8 cellular contexts compared by ENCODE assay signal in genomic region chr14:60247994-60248696, GRCh38. TPM values are rescaled to one million over a fixed set of nuclear protein-coding genes. Genes with fewer than 3 reads are reported as not detected.
DNase-seq lines count a peak whose midpoint lies in the region; ATAC-seq and TF ChIP-seq lines count a peak whose summit lies in the region.

No MANE protein-coding gene starts in this region.

- H3K36me3 Mint-ChIP-seq in activated CD4-positive, alpha-beta T cell treated with anti-CD3 and anti-CD28 coated beads, Interleukin-2, amount 10 ng/mL, durations not matched to agents 24 days and 14 days (ENCODE audit: low read depth) = peaks cover 5% of the 10 kb centered on the region

- peak; percentile 51 for ATAC-seq in GM19025 (IDR thresholded peaks at IDR 0.05; ENCODE audit: low read depth, unreplicated experiment)
- ATAC-seq in HG03354 (IDR thresholded peaks at IDR 0.05; ENCODE audit: poor library complexity, severe bottlenecking, unreplicated experiment) = peak; percentile 69
- ATAC-seq in left colon = peak; percentile 75

- DNase-seq in AG08395 (ENCODE audit: low spot score) = peak; percentile 94
- DNase-seq in NCI-H510A treated with DMSO at 0.1 percent for 48 hours (lab: John Stamatoyannopoulos, UW) = peak; percentile 89
- peak; percentile 94 for DNase-seq in activated CD4-positive, alpha-beta T cell treated with anti-CD3 and anti-CD28 coated beads, Interleukin-2, amount 10 ng/mL, durations not matched to agents 24 days and 14 days
- peak; percentile 96 for DNase-seq in coronary artery (ENCODE audit: low spot score)
- DNase-seq in left colon = peak; percentile 87 to 95
- DNase-seq in stimulated activated CD4-positive, alpha-beta T cell treated with anti-CD3 and anti-CD28 coated beads, Interleukin-1b, Interleukin-23, amount 100 ng/mL, for 4 hours (ENCODE audit: low read depth in 2 of 2) = peak; percentile 66 to 72

- H3K4me3 ChIP-seq in coronary artery = peak overlapping the region; percentile 93

- no peak for TF ChIP-seq CTCF in coronary artery (IDR thresholded peaks at IDR 0.05)

- H3K27ac Mint-ChIP-seq in activated CD4-positive, alpha-beta T cell treated with anti-CD3 and anti-CD28 coated beads, Interleukin-2, amount 10 ng/mL, durations not matched to agents 24 days and 14 days = peak overlapping the region; percentile 100

- H3K4me3 Mint-ChIP-seq in activated CD4-positive, alpha-beta T cell treated with anti-CD3 and anti-CD28 coated beads, Interleukin-2, amount 10 ng/mL, durations not matched to agents 24 days and 14 days = peak overlapping the region; percentile 93

- H3K27me3 Mint-ChIP-seq in activated CD4-positive, alpha-beta T cell treated with anti-CD3 and anti-CD28 coated beads, Interleukin-2, amount 10 ng/mL, durations not matched to agents 24 days and 14 days = no peaks in the 10 kb centered on the region

- no peaks in the 10 kb centered on the region for H3K9me3 Mint-ChIP-seq in activated CD4-positive, alpha-beta T cell treated with anti-CD3 and anti-CD28 coated beads, Interleukin-2, amount 10 ng/mL, durations not matched to agents 24 days and 14 days

- H3K27ac ChIP-seq in coronary artery = peak overlapping the region; percentile 97 to 100

- H3K4me1 Mint-ChIP-seq in activated CD4-positive, alpha-beta T cell treated with anti-CD3 and anti-CD28 coated beads, Interleukin-2, amount 10 ng/mL, durations not matched to agents 24 days and 14 days = peaks cover 47% of the 10 kb centered on the region

- intact Hi-C loops in activated CD4-positive, alpha-beta T cell treated with anti-CD3 and anti-CD28 coated beads, Interleukin-2, amount 10 ng/mL, durations not matched to agents 24 days and 14 days (cut with micrococcal nuclease) = loop anchor here (1.0 to 10.0 kb wide), 4 partner anchors 41 to 763 kb away; partner anchors contain the start of genes JKAMP and L3HYPDH
- intact Hi-C loops in left colon (cut with DNase I, micrococcal nuclease) = no loop called here

RNA-seq across cellular contexts. Expression of gene PPM1A, which starts 0.9 kb away (rescaled TPM):
- total RNA-seq in activated CD4-positive, alpha-beta T cell treated with anti-CD3 and anti-CD28 coated beads, Interleukin-2, amount 10 ng/mL, durations not matched to agents 24 days and 14 days = 42.9 and 43.9 TPM in 2 replicates
- total RNA-seq in left colon = 100 to 1,000 TPM; 115 to 134 TPM

Comparison
In these comparisons a context has a peak if more than half of its experiments do, and no peak if none do; other contexts are left out.
1. Peak in every context shown above with its lines: DNase-seq, ATAC-seq, H3K4me3 ChIP-seq and H3K27ac ChIP-seq.